In the genomic region with DNA sequence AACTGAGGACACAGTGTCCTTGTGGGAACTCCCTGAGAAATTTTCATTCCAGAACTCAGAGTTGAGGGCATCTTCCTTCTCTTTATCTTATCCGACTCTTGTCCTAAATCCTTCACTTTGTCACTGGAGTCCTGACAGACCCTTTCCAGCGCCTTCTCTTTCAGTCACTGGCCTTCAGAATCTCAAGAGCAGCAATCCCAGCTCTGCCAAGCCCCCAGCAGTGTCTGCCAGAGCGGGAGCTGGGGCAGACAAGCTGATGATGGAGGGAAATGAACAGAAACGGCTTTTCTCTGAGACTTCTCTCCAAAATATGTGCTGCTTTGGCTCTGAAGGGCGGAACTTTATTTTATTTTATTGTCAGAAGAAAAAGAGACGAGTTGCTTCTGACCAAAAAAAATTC, we compare ENCODE assay signal across 39 cellular contexts. TPM values are rescaled to one million over a fixed set of nuclear protein-coding genes. Genes with fewer than 3 reads are reported as not detected.
"Had no signal": no experiment of that assay in that cellular context is flagged by ENCODE, and none has a peak within 500 bp of the region (broad histone marks: within the 10 kb centered on the region; RNA-seq: fewer than 3 reads in every experiment).

No MANE protein-coding gene starts in this region.

- H3K36me3 ChIP-seq: adrenal gland, brain microvascular endothelial cell, breast epithelium had no signal

- ATAC-seq: activated CD8-positive, alpha-beta T cell treated with anti-CD3 and anti-CD28 coated beads for 36 hours; activated naive CD4-positive, alpha-beta T cell treated with anti-CD3 and anti-CD28 coated beads, Interleukin-2, amount 50 U/mL, for 72 hours; activated T-cell treated with anti-CD3 and anti-CD28 coated beads, Interleukin-2, amount 50 U/mL, for 4 hours; activated T-cell treated with anti-CD3 and anti-CD28 coated beads, Interleukin-2, amount 50 U/mL, for 72 hours; activated T-helper 17 cell treated with anti-CD3 and anti-CD28 coated beads, Interleukin-2, amount 50 U/mL, for 72 hours; body of pancreas had no signal

- H3K27ac ChIP-seq: adrenal gland, body of pancreas, brain microvascular endothelial cell, breast epithelium, VCaP had no signal

- H3K27ac Mint-ChIP-seq: activated B cell treated with CpG ODN at 0.5 μM for 24 hours; activated CD4-positive, alpha-beta memory T cell treated with anti-CD3 and anti-CD28 coated beads for 36 hours; activated CD4-positive, alpha-beta T cell treated with anti-CD3 and anti-CD28 coated beads, Interleukin-2, amount 10 ng/mL, durations not matched to agents 24 days and 14 days; activated CD8-positive, alpha-beta T cell treated with anti-CD3 and anti-CD28 coated beads for 36 hours; activated naive CD4-positive, alpha-beta T cell treated with anti-CD3 and anti-CD28 coated beads for 36 hours; activated naive CD4-positive, alpha-beta T cell treated with anti-CD3 and anti-CD28 coated beads, Interleukin-2, amount 50 U/mL, for 72 hours; activated naive CD8-positive, alpha-beta T cell treated with anti-CD3 and anti-CD28 coated beads for 36 hours; activated T-cell treated with anti-CD3 and anti-CD28 coated beads, Interleukin-2, amount 50 U/mL, for 72 hours; activated T-helper 1 cell treated with anti-CD3 and anti-CD28 coated beads, Interleukin-12 subunit alpha, Interleukin-12 subunit beta, Interleukin-2, Interleukin-4 antibody, amounts not matched to agents 30 ng/mL and 10 ng/mL and 1 ng/mL, durations not matched to agents 14 hours and 24 hours and 36 hours; activated T-helper 17 cell treated with anti-CD3 and anti-CD28 coated beads, Interleukin-2, amount 50 U/mL, for 72 hours; T-helper 1 cell treated with Interleukin-12 subunit alpha and Interleukin-12 subunit beta and Interleukin-4 antibody, amounts not matched to agents 30 μg/mL and 1 μg/mL, for 36 hours; T-helper 2 cell treated with Interferon-gamma antibody and Interleukin-4, amounts not matched to agents 5 μg/mL and 100 μg/mL, for 36 hours had no signal

- H3K9me3 ChIP-seq: adrenal gland, body of pancreas, breast epithelium had no signal

- H3K4me3 ChIP-seq: adrenal gland, body of pancreas, breast epithelium had no signal

- H3K4me1 Mint-ChIP-seq: activated B cell treated with CpG ODN at 0.5 μM for 24 hours; activated CD4-positive, alpha-beta T cell treated with anti-CD3 and anti-CD28 coated beads, Interleukin-2, amount 10 ng/mL, durations not matched to agents 24 days and 14 days; activated naive CD8-positive, alpha-beta T cell treated with anti-CD3 and anti-CD28 coated beads for 36 hours; activated T-helper 17 cell treated with anti-CD3 and anti-CD28 coated beads, Interleukin-2, amount 50 U/mL, for 72 hours; central memory CD8-positive, alpha-beta T cell had no signal

- DNase-seq: activated B cell treated with CpG ODN at 0.5 μM for 24 hours; activated CD4-positive, alpha-beta memory T cell treated with anti-CD3 and anti-CD28 coated beads for 36 hours; activated CD4-positive, alpha-beta T cell treated with anti-CD3 and anti-CD28 coated beads for 4 hours; activated CD4-positive, alpha-beta T cell treated with anti-CD3 and anti-CD28 coated beads, Interleukin-2, amount 10 ng/mL, durations not matched to agents 24 days and 14 days; activated CD4-positive, alpha-beta T cell treated with anti-CD3 and anti-CD28 coated beads, Interleukin-2, amount 50 U/mL, for 1 hour; activated CD4-positive, alpha-beta T cell treated with anti-CD3 and anti-CD28 coated beads, Interleukin-2, amount 50 U/mL, for 4 hours; activated CD4-positive, CD25-positive, alpha-beta regulatory T cell treated with anti-CD3 and anti-CD28 coated beads, Interleukin-2, amount 50 U/mL, for 72 hours; activated CD8-positive, alpha-beta memory T cell treated with anti-CD3 and anti-CD28 coated beads, Interleukin-2, amount 50 U/mL, for 4 hours; activated CD8-positive, alpha-beta T cell treated with anti-CD3 and anti-CD28 coated beads for 36 hours; activated effector memory CD4-positive, alpha-beta T cell treated with anti-CD3 and anti-CD28 coated beads, Interleukin-2, amount 50 U/mL, for 16 hours; activated gamma-delta T cell treated with Interleukin-2 at 50 U/mL for 16 hours; activated naive CD4-positive, alpha-beta T cell; activated naive CD4-positive, alpha-beta T cell treated with anti-CD3 and anti-CD28 coated beads for 36 hours; activated naive CD4-positive, alpha-beta T cell treated with anti-CD3 and anti-CD28 coated beads, Interleukin-2, amount 50 U/mL, for 16 hours; activated naive CD8-positive, alpha-beta T cell treated with anti-CD3 and anti-CD28 coated beads for 36 hours; activated T-cell treated with anti-CD3 and anti-CD28 coated beads for 4 hours; activated T-cell treated with anti-CD3 and anti-CD28 coated beads, Interleukin-2, amount 50 U/mL, for 1 hour; activated T-cell treated with anti-CD3 and anti-CD28 coated beads, Interleukin-2, amount 50 U/mL, for 4 hours; activated T-cell treated with anti-CD3 and anti-CD28 coated beads, Interleukin-2, amount 50 U/mL, for 72 hours; amniotic stem cell; aorta; body of pancreas; brain microvascular endothelial cell; caudate nucleus; cerebellar nuclear complex; T-helper 1 cell; T-helper 2 cell; T-helper 9 cell had no signal

- H3K36me3 Mint-ChIP-seq: activated naive CD8-positive, alpha-beta T cell treated with anti-CD3 and anti-CD28 coated beads for 36 hours had no signal

- H3K4me1 ChIP-seq: adrenal gland, body of pancreas, breast epithelium had no signal

- H3K4me3 Mint-ChIP-seq: activated B cell treated with CpG ODN at 0.5 μM for 24 hours; activated CD4-positive, alpha-beta memory T cell treated with anti-CD3 and anti-CD28 coated beads for 36 hours; activated CD4-positive, alpha-beta T cell treated with anti-CD3 and anti-CD28 coated beads, Interleukin-2, amount 10 ng/mL, durations not matched to agents 24 days and 14 days; activated CD8-positive, alpha-beta T cell treated with anti-CD3 and anti-CD28 coated beads for 36 hours; activated naive CD4-positive, alpha-beta T cell treated with anti-CD3 and anti-CD28 coated beads for 36 hours; activated naive CD8-positive, alpha-beta T cell treated with anti-CD3 and anti-CD28 coated beads for 36 hours; activated T-cell treated with anti-CD3 and anti-CD28 coated beads, Interleukin-2, amount 50 U/mL, for 4 hours; activated T-cell treated with anti-CD3 and anti-CD28 coated beads, Interleukin-2, amount 50 U/mL, for 72 hours; activated T-helper 1 cell treated with anti-CD3 and anti-CD28 coated beads, Interleukin-12 subunit alpha, Interleukin-12 subunit beta, Interleukin-2, Interleukin-4 antibody, amounts not matched to agents 30 ng/mL and 10 ng/mL and 1 ng/mL, durations not matched to agents 14 hours and 24 hours and 36 hours; activated T-helper 17 cell treated with anti-CD3 and anti-CD28 coated beads, Interleukin-2, amount 50 U/mL, for 72 hours; central memory CD8-positive, alpha-beta T cell; T-helper 1 cell treated with Interleukin-12 subunit alpha and Interleukin-12 subunit beta and Interleukin-4 antibody, amounts not matched to agents 30 μg/mL and 1 μg/mL, for 36 hours; T-helper 2 cell treated with Interferon-gamma antibody and Interleukin-4, amounts not matched to agents 5 μg/mL and 100 μg/mL, for 36 hours had no signal

- H3K27me3 ChIP-seq: adrenal gland, body of pancreas, breast epithelium had no signal

RNA-seq across cellular contexts. Expression of a gene that starts 52.1 kb away (rescaled TPM):
- total RNA-seq: activated B cell treated with CpG ODN at 0.5 μM for 24 hours; activated CD4-positive, alpha-beta memory T cell treated with anti-CD3 and anti-CD28 coated beads for 36 hours; activated CD4-positive, alpha-beta T cell treated with anti-CD3 and anti-CD28 coated beads, Interleukin-2, amount 10 ng/mL, durations not matched to agents 24 days and 14 days; activated CD8-positive, alpha-beta memory T cell treated with anti-CD3 and anti-CD28 coated beads for 36 hours; activated CD8-positive, alpha-beta T cell treated with anti-CD3 and anti-CD28 coated beads for 36 hours; activated naive CD4-positive, alpha-beta T cell treated with anti-CD3 and anti-CD28 coated beads for 36 hours; activated naive CD4-positive, alpha-beta T cell treated with anti-CD3 and anti-CD28 coated beads, Interleukin-2, amount 50 U/mL, for 72 hours; activated naive CD8-positive, alpha-beta T cell treated with anti-CD3 and anti-CD28 coated beads for 36 hours; activated T-cell treated with anti-CD3 and anti-CD28 coated beads, Interleukin-2, amount 50 U/mL, for 4 hours; activated T-cell treated with anti-CD3 and anti-CD28 coated beads, Interleukin-2, amount 50 U/mL, for 72 hours; activated T-helper 1 cell treated with anti-CD3 and anti-CD28 coated beads, Interleukin-12 subunit alpha, Interleukin-12 subunit beta, Interleukin-2, Interleukin-4 antibody, amounts not matched to agents 30 ng/mL and 10 ng/mL and 1 ng/mL, durations not matched to agents 14 hours and 24 hours and 36 hours; activated T-helper 17 cell treated with anti-CD3 and anti-CD28 coated beads, Interleukin-2, amount 50 U/mL, for 72 hours; astrocyte had no signal
